Comparison of ENCODE assay signal across 8 cellular contexts in genomic region chr22:30079952-30080533, GRCh38. TPM values are rescaled to one million over a fixed set of nuclear protein-coding genes. Genes with fewer than 3 reads are reported as not detected.
DNase-seq lines count a peak whose midpoint lies in the region; ATAC-seq and TF ChIP-seq lines count a peak whose summit lies in the region.

Gene HORMAD2 (plus strand): TSS chr22:30080464. CDS start chr22:30093953, 13,489 bp downstream.

- H3K36me3 ChIP-seq in ES-I3 (ENCODE audit: insufficient read depth, low read length) (no peaks in the 10 kb centered on the region), osteoblast (ENCODE audit: insufficient read depth, low read length) (no peaks in the 10 kb centered on the region)

- H3K4me2 ChIP-seq in osteoblast (ENCODE audit: insufficient read depth, low read length): peak within 1 kb of the TSS; percentile 28

- H4K20me1 ChIP-seq in osteoblast (ENCODE audit: insufficient read depth, low read length): no peaks in the 10 kb centered on the region

- peak in 35 of 56 donors; percentile 1 to 60 (median 17) for DNase-seq in amygdala (lab: John Stamatoyannopoulos, UW)
- DNase-seq in hypothalamus (lab: John Stamatoyannopoulos, UW): peak in 38 of 51 donors; percentile 1 to 68 (median 34)
- DNase-seq in osteoblast (ENCODE audit: insufficient read length, low spot score, missing footprints): peak; percentile 82
- DNase-seq in GDM1 (lab: John Stamatoyannopoulos, UW): no peak
- DNase-seq in SHP77 (lab: John Stamatoyannopoulos, UW): no peak

- ATAC-seq in HG03045 (IDR thresholded peaks at IDR 0.05; ENCODE audit: unreplicated experiment): no peak
- ATAC-seq in GM21447 (IDR thresholded peaks at IDR 0.05; ENCODE audit: unreplicated experiment): no peak

- no peak within 1 kb of the TSS for H3K27ac ChIP-seq in osteoblast (ENCODE audit: low read depth, low read length)

- H3K9me3 ChIP-seq in ES-I3 (ENCODE audit: control insufficient read depth, insufficient read depth, low read length): no peaks in the 10 kb centered on the region; the same call in 1 of the 2 replicates
- no peaks in the 10 kb centered on the region for H3K9me3 ChIP-seq in osteoblast (ENCODE audit: low read depth, low read length)

- no peaks in the 10 kb centered on the region for H3K4me1 ChIP-seq in ES-I3 (ENCODE audit: insufficient read depth, low read length)
- H3K4me1 ChIP-seq in osteoblast (ENCODE audit: insufficient read depth, low read length): no peaks in the 10 kb centered on the region

- no peaks in the 10 kb centered on the region for H3K79me2 ChIP-seq in osteoblast (ENCODE audit: insufficient read depth, low read length)

- H3K4me3 ChIP-seq in osteoblast (ENCODE audit: insufficient read depth, low read length): peak within 1 kb of the TSS; percentile 58

- peak within 1 kb of the TSS; percentile 55; the same call in 1 of the 2 replicates for H3K9ac ChIP-seq in ES-I3 (ENCODE audit: low read depth, low read length)

- TF ChIP-seq CTCF in osteoblast (IDR thresholded peaks at IDR 0.05; ENCODE audit: extremely low read depth, low read depth, low read length): no peak

- peaks cover 30% of the 10 kb centered on the region for H3K27me3 ChIP-seq in osteoblast (ENCODE audit: insufficient read depth, low read length)

- peak within 1 kb of the TSS; percentile 82 for H2AFZ ChIP-seq in osteoblast (ENCODE audit: low read length)

RNA-seq across cellular contexts. Expression of gene HORMAD2, which starts in this region (rescaled TPM):
- total RNA-seq in osteoblast: under 0.01 TPM in 2 replicates

Comparison
In these comparisons a context has a peak if more than half of its experiments do, and no peak if none do; other contexts are left out.
1. Peak in DNase-seq, H3K4me3 ChIP-seq and H3K4me2 ChIP-seq in osteoblast; RNA of the gene not detected or under 1 TPM.
2. DNase-seq: peak in amygdala (35 of 56) and hypothalamus (38 of 51); none in GDM1 (single experiment) and SHP77 (0 of 2).